ENCODE assay signal across 1 cellular context in the genomic region with DNA sequence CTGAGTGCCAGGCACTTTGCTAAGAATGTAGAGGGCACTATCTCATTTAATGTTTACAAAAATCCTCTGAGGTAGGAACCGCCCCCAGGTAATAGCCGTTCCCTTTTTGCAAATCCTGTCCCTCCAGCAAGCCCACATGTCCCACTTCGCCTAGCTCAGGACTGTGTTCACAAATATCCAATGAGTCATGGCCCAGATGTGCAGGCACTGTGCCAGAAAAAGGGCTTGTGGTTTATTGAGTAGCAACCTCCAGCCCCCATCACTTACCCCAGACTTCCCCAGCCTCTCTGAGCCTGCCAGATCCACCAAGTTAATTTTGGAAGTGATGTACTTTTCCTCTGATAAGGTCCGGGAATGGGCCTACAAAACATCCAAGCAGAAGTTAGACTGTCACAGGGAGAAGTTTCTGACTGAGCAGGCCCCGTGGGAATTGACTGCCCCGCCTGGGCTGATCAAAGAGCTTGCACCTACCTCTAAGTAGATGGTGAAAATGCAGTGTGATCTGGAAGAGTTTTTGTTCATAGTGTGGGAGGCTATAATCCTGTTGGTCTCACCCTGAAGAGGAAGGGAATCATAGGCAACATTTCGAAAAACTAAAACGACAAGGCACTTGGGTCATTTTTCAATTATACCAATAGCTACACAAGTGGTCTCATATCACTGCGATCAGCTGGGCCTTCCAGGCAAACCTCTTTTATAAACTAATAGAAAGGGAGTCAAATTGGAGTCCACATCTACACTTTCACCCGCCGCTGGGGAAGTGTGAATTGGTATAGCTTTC.
TF ChIP-seq lines count a peak whose summit lies in the region.

No MANE protein-coding gene starts in this region.

TF ChIP-seq in K562, 482 proteins besides CTCF, POLR2A, EP300 and RAD21 (continued from another document and continues in another):
- TF ChIP-seq ETV1 (tag; conservative IDR thresholded peaks at IDR 0.05; ENCODE audit: low read depth) (no peak), NFATC3 (IDR thresholded peaks at IDR 0.05) (no peak), TEAD4 (IDR thresholded peaks at IDR 0.05; ENCODE audit: low read length) (peak; percentile 86), TEAD4 (CRISPR knock-in tag; IDR thresholded peaks at IDR 0.05; ENCODE audit: borderline replicate concordance) (no peak), CBFA2T3 (IDR thresholded peaks at IDR 0.05) (peak; percentile 91), SOX6 (IDR thresholded peaks at IDR 0.05) (peak; percentile 72), MTA1 (IDR thresholded peaks at IDR 0.05; ENCODE audit: borderline replicate concordance) (peak; percentile 53; the same call in 1 of the 2 replicates), HSF4 (CRISPR knock-in tag; IDR thresholded peaks at IDR 0.05; ENCODE audit: borderline replicate concordance) (no peak), RBM34 (IDR thresholded peaks at IDR 0.05; ENCODE audit: borderline replicate concordance, insufficient read depth, low read length) (no peak), MED1 (CRISPR knock-in tag; IDR thresholded peaks at IDR 0.05; ENCODE audit: borderline replicate concordance) (no peak), ZNF764 (CRISPR knock-in tag; IDR thresholded peaks at IDR 0.05; ENCODE audit: low read depth) (no peak), MAFG (tag; conservative IDR thresholded peaks at IDR 0.05) (0 out of 2 replicates have a peak, but pooled peaks have one; percentile 16), NRF1 (conservative IDR thresholded peaks at IDR 0.05 in 1 of 2, IDR thresholded peaks at IDR 0.05 in 1 of 2) (peak; percentile 43 to 52; a peak in 3 of 4 replicates), ZNF3 (CRISPR knock-in tag; IDR thresholded peaks at IDR 0.05) (no peak), EZH2 (IDR thresholded peaks at IDR 0.05; ENCODE audit: borderline replicate concordance, low read depth, low read length) (no peak), SMARCA4 (IDR thresholded peaks at IDR 0.05) (peak; percentile 92), IFI16 (CRISPR knock-in tag; IDR thresholded peaks at IDR 0.05) (no peak), ZNF12 (CRISPR knock-in tag; IDR thresholded peaks at IDR 0.05) (no peak), ZNF174 (CRISPR knock-in tag; IDR thresholded peaks at IDR 0.05) (no peak), YBX1 (IDR thresholded peaks at IDR 0.05) (no peak), DACH1 (IDR thresholded peaks at IDR 0.05; ENCODE audit: partially characterized antibody) (peak; percentile 39), ZNF274 (IDR thresholded peaks at IDR 0.05; ENCODE audit: borderline replicate concordance, low read depth, low read length) (no peak), ETV6 (IDR thresholded peaks at IDR 0.05; ENCODE audit: borderline replicate concordance in 1 of 2, low read depth in 2 of 2, low read length in 1 of 2) (no peak), ETV6 (CRISPR knock-in tag; IDR thresholded peaks at IDR 0.05; ENCODE audit: borderline replicate concordance) (no peak), RCOR1 (IDR thresholded peaks at IDR 0.05; ENCODE audit: borderline replicate concordance in 1 of 2, low read depth in 2 of 2, low read length in 2 of 2) (peak; percentile 17 to 90; a peak in 3 of 4 replicates), TRIM24 (IDR thresholded peaks at IDR 0.05) (peak; percentile 44 to 61; a peak in 3 of 4 replicates), ESRRA (IDR thresholded peaks at IDR 0.05; ENCODE audit: borderline replicate concordance, low read depth) (peak; percentile 90; the same call in 1 of the 2 replicates), FOXA3 (CRISPR knock-in tag; conservative IDR thresholded peaks at IDR 0.05 in 1 of 2, IDR thresholded peaks at IDR 0.05 in 1 of 2) (peak in 1 of 2 experiments; percentile 56; a peak in 1 of 4 replicates), GABPB2 (CRISPR knock-in tag; conservative IDR thresholded peaks at IDR 0.05) (no peak), BHLHE40 (IDR thresholded peaks at IDR 0.05; ENCODE audit: low read length) (no peak), SMAD4 (CRISPR knock-in tag; conservative IDR thresholded peaks at IDR 0.05) (peak; percentile 54; the same call in 1 of the 2 replicates), HDAC6 (IDR thresholded peaks at IDR 0.05; ENCODE audit: low read depth, low read length) (no peak), ZNF766 (CRISPR knock-in tag; conservative IDR thresholded peaks at IDR 0.05) (peak; percentile 99), KDM1A (IDR thresholded peaks at IDR 0.05) (peak; percentile 59 to 84; a peak in 3 of 4 replicates), MEIS2 (IDR thresholded peaks at IDR 0.05; ENCODE audit: partially characterized antibody) (peak; percentile 49), MEF2D (tag; conservative IDR thresholded peaks at IDR 0.05; ENCODE audit: low read depth) (0 out of 2 replicates have a peak, but pooled peaks have one; percentile 42), L3MBTL2 (IDR thresholded peaks at IDR 0.05) (peak; percentile 71), ZFX (CRISPR knock-in tag; IDR thresholded peaks at IDR 0.05) (peak; percentile 72; the same call in 1 of the 2 replicates), ZBTB8A (IDR thresholded peaks at IDR 0.05; ENCODE audit: partially characterized antibody) (no peak), CBX3 (IDR thresholded peaks at IDR 0.05; ENCODE audit: borderline replicate concordance in 1 of 2, low read length in 2 of 2) (peak in 1 of 2 experiments; percentile 36; a peak in 1 of 3 replicates), TARDBP (IDR thresholded peaks at IDR 0.05) (0 out of 2 replicates have a peak, but pooled peaks have one; percentile 33), SMARCB1 (IDR thresholded peaks at IDR 0.05; ENCODE audit: insufficient read length, low read depth) (no peak)
- TF ChIP-seq, protein P1, sequence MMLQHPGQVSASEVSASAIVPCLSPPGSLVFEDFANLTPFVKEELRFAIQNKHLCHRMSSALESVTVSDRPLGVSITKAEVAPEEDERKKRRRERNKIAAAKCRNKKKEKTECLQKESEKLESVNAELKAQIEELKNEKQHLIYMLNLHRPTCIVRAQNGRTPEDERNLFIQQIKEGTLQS (IDR thresholded peaks at IDR 0.05): peak; percentile 96
- TF ChIP-seq, protein P1 (CRISPR knock-in tag; conservative IDR thresholded peaks at IDR 0.05): peak; percentile 95
- TF ChIP-seq, protein P2, sequence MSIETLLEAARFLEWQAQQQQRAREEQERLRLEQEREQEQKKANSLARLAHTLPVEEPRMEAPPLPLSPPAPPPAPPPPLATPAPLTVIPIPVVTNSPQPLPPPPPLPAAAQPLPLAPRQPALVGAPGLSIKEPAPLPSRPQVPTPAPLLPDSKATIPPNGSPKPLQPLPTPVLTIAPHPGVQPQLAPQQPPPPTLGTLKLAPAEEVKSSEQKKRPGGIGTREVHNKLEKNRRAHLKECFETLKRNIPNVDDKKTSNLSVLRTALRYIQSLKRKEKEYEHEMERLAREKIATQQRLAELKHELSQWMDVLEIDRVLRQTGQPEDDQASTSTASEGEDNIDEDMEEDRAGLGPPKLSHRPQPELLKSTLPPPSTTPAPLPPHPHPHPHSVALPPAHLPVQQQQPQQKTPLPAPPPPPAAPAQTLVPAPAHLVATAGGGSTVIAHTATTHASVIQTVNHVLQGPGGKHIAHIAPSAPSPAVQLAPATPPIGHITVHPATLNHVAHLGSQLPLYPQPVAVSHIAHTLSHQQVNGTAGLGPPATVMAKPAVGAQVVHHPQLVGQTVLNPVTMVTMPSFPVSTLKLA (conservative IDR thresholded peaks at IDR 0.05): peak in 1 of 2 experiments; percentile 64; a peak in 2 of 4 replicates
- TF ChIP-seq, protein P3, sequence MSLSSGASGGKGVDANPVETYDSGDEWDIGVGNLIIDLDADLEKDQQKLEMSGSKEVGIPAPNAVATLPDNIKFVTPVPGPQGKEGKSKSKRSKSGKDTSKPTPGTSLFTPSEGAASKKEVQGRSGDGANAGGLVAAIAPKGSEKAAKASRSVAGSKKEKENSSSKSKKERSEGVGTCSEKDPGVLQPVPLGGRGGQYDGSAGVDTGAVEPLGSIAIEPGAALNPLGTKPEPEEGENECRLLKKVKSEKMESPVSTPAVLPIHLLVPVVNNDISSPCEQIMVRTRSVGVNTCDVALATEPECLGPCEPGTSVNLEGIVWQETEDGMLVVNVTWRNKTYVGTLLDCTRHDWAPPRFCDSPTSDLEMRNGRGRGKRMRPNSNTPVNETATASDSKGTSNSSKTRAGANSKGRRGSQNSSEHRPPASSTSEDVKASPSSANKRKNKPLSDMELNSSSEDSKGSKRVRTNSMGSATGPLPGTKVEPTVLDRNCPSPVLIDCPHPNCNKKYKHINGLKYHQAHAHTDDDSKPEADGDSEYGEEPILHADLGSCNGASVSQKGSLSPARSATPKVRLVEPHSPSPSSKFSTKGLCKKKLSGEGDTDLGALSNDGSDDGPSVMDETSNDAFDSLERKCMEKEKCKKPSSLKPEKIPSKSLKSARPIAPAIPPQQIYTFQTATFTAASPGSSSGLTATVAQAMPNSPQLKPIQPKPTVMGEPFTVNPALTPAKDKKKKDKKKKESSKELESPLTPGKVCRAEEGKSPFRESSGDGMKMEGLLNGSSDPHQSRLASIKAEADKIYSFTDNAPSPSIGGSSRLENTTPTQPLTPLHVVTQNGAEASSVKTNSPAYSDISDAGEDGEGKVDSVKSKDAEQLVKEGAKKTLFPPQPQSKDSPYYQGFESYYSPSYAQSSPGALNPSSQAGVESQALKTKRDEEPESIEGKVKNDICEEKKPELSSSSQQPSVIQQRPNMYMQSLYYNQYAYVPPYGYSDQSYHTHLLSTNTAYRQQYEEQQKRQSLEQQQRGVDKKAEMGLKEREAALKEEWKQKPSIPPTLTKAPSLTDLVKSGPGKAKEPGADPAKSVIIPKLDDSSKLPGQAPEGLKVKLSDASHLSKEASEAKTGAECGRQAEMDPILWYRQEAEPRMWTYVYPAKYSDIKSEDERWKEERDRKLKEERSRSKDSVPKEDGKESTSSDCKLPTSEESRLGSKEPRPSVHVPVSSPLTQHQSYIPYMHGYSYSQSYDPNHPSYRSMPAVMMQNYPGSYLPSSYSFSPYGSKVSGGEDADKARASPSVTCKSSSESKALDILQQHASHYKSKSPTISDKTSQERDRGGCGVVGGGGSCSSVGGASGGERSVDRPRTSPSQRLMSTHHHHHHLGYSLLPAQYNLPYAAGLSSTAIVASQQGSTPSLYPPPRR (CRISPR knock-in tag; IDR thresholded peaks at IDR 0.05; ENCODE audit: borderline replicate concordance): no peak
- TF ChIP-seq, protein P4, sequence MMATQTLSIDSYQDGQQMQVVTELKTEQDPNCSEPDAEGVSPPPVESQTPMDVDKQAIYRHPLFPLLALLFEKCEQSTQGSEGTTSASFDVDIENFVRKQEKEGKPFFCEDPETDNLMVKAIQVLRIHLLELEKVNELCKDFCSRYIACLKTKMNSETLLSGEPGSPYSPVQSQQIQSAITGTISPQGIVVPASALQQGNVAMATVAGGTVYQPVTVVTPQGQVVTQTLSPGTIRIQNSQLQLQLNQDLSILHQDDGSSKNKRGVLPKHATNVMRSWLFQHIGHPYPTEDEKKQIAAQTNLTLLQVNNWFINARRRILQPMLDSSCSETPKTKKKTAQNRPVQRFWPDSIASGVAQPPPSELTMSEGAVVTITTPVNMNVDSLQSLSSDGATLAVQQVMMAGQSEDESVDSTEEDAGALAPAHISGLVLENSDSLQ (IDR thresholded peaks at IDR 0.05): peak; percentile 56; the same call in 1 of the 2 replicates
- TF ChIP-seq, protein P5, sequence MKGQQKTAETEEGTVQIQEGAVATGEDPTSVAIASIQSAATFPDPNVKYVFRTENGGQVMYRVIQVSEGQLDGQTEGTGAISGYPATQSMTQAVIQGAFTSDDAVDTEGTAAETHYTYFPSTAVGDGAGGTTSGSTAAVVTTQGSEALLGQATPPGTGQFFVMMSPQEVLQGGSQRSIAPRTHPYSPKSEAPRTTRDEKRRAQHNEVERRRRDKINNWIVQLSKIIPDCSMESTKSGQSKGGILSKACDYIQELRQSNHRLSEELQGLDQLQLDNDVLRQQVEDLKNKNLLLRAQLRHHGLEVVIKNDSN (CRISPR knock-in tag; IDR thresholded peaks at IDR 0.05): peak; percentile 54
- TF ChIP-seq, protein P6, sequence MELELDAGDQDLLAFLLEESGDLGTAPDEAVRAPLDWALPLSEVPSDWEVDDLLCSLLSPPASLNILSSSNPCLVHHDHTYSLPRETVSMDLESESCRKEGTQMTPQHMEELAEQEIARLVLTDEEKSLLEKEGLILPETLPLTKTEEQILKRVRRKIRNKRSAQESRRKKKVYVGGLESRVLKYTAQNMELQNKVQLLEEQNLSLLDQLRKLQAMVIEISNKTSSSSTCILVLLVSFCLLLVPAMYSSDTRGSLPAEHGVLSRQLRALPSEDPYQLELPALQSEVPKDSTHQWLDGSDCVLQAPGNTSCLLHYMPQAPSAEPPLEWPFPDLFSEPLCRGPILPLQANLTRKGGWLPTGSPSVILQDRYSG (tag; conservative IDR thresholded peaks at IDR 0.05; ENCODE audit: low read depth): no peak
- TF ChIP-seq, protein P7, sequence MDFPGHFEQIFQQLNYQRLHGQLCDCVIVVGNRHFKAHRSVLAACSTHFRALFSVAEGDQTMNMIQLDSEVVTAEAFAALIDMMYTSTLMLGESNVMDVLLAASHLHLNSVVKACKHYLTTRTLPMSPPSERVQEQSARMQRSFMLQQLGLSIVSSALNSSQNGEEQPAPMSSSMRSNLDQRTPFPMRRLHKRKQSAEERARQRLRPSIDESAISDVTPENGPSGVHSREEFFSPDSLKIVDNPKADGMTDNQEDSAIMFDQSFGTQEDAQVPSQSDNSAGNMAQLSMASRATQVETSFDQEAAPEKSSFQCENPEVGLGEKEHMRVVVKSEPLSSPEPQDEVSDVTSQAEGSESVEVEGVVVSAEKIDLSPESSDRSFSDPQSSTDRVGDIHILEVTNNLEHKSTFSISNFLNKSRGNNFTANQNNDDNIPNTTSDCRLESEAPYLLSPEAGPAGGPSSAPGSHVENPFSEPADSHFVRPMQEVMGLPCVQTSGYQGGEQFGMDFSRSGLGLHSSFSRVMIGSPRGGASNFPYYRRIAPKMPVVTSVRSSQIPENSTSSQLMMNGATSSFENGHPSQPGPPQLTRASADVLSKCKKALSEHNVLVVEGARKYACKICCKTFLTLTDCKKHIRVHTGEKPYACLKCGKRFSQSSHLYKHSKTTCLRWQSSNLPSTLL (IDR thresholded peaks at IDR 0.05): no peak
- TF ChIP-seq, protein P8, sequence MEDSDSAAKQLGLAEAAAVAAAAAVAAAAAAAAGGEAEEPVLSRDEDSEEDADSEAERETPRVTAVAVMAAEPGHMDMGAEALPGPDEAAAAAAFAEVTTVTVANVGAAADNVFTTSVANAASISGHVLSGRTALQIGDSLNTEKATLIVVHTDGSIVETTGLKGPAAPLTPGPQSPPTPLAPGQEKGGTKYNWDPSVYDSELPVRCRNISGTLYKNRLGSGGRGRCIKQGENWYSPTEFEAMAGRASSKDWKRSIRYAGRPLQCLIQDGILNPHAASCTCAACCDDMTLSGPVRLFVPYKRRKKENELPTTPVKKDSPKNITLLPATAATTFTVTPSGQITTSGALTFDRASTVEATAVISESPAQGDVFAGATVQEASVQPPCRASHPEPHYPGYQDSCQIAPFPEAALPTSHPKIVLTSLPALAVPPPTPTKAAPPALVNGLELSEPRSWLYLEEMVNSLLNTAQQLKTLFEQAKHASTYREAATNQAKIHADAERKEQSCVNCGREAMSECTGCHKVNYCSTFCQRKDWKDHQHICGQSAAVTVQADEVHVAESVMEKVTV (CRISPR knock-in tag; IDR thresholded peaks at IDR 0.05): no peak
- TF ChIP-seq, protein P9, sequence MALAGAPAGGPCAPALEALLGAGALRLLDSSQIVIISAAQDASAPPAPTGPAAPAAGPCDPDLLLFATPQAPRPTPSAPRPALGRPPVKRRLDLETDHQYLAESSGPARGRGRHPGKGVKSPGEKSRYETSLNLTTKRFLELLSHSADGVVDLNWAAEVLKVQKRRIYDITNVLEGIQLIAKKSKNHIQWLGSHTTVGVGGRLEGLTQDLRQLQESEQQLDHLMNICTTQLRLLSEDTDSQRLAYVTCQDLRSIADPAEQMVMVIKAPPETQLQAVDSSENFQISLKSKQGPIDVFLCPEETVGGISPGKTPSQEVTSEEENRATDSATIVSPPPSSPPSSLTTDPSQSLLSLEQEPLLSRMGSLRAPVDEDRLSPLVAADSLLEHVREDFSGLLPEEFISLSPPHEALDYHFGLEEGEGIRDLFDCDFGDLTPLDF (CRISPR knock-in tag; IDR thresholded peaks at IDR 0.05): no peak
